In the genomic region with DNA sequence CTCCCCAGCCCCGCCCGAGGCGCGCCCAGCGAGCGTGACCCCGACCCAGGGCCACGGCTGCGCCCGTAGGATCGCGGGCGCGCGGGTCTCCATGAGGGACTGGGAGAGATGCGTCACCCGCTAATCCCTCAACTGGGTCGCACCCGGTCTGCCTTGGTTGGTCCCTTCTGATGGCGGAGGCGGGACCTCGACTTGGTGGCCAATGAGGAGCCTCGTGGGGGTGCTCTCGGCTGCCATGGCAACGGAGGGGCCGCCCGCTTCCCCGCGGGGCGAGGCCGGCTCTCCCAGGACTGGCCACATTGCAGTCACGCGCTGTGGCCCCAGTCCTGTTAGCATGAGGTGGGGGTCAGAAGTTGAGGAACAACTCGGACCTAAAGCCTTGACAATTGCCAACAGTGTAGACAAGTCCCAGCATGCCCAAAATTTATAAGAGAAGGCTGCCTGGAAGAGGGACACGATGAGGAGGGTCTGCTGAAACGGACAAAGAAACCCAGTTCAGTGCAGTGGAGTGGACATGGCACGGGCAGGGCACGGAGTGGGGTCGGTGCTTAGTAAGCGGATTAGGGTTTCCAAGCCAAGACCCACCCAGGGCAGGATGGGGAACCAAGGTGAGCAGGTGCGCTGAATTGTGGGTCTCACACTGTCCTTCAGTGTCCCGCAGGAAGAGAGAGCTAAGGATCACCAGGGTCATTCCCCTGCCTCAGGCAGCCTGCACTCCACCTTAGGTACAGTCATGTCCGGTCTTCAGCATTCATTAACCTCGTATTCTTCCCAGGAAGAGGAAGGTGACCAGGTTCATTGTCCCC, we compare ENCODE assay signal across 1 cellular context.
TF ChIP-seq lines count a peak whose summit lies in the region.

No MANE protein-coding gene starts in this region.

TF ChIP-seq in GM12878, 131 proteins besides CTCF, POLR2A, EP300 and RAD21 (continued from another document):
- TF ChIP-seq, protein P1, sequence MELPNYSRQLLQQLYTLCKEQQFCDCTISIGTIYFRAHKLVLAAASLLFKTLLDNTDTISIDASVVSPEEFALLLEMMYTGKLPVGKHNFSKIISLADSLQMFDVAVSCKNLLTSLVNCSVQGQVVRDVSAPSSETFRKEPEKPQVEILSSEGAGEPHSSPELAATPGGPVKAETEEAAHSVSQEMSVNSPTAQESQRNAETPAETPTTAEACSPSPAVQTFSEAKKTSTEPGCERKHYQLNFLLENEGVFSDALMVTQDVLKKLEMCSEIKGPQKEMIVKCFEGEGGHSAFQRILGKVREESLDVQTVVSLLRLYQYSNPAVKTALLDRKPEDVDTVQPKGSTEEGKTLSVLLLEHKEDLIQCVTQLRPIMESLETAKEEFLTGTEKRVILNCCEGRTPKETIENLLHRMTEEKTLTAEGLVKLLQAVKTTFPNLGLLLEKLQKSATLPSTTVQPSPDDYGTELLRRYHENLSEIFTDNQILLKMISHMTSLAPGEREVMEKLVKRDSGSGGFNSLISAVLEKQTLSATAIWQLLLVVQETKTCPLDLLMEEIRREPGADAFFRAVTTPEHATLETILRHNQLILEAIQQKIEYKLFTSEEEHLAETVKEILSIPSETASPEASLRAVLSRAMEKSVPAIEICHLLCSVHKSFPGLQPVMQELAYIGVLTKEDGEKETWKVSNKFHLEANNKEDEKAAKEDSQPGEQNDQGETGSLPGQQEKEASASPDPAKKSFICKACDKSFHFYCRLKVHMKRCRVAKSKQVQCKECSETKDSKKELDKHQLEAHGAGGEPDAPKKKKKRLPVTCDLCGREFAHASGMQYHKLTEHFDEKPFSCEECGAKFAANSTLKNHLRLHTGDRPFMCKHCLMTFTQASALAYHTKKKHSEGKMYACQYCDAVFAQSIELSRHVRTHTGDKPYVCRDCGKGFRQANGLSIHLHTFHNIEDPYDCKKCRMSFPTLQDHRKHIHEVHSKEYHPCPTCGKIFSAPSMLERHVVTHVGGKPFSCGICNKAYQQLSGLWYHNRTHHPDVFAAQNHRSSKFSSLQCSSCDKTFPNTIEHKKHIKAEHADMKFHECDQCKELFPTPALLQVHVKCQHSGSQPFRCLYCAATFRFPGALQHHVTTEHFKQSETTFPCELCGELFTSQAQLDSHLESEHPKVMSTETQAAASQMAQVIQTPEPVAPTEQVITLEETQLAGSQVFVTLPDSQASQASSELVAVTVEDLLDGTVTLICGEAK (IDR thresholded peaks at IDR 0.05; ENCODE audit: borderline replicate concordance): peak; percentile 34; the same call in 1 of the 2 replicates
- TF ChIP-seq, protein P2, sequence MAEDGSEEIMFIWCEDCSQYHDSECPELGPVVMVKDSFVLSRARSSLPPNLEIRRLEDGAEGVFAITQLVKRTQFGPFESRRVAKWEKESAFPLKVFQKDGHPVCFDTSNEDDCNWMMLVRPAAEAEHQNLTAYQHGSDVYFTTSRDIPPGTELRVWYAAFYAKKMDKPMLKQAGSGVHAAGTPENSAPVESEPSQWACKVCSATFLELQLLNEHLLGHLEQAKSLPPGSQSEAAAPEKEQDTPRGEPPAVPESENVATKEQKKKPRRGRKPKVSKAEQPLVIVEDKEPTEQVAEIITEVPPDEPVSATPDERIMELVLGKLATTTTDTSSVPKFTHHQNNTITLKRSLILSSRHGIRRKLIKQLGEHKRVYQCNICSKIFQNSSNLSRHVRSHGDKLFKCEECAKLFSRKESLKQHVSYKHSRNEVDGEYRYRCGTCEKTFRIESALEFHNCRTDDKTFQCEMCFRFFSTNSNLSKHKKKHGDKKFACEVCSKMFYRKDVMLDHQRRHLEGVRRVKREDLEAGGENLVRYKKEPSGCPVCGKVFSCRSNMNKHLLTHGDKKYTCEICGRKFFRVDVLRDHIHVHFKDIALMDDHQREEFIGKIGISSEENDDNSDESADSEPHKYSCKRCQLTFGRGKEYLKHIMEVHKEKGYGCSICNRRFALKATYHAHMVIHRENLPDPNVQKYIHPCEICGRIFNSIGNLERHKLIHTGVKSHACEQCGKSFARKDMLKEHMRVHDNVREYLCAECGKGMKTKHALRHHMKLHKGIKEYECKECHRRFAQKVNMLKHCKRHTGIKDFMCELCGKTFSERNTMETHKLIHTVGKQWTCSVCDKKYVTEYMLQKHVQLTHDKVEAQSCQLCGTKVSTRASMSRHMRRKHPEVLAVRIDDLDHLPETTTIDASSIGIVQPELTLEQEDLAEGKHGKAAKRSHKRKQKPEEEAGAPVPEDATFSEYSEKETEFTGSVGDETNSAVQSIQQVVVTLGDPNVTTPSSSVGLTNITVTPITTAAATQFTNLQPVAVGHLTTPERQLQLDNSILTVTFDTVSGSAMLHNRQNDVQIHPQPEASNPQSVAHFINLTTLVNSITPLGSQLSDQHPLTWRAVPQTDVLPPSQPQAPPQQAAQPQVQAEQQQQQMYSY (CRISPR knock-in tag; IDR thresholded peaks at IDR 0.05): peak; percentile 42; the same call in 1 of the 2 replicates
- TF ChIP-seq, protein P3, sequence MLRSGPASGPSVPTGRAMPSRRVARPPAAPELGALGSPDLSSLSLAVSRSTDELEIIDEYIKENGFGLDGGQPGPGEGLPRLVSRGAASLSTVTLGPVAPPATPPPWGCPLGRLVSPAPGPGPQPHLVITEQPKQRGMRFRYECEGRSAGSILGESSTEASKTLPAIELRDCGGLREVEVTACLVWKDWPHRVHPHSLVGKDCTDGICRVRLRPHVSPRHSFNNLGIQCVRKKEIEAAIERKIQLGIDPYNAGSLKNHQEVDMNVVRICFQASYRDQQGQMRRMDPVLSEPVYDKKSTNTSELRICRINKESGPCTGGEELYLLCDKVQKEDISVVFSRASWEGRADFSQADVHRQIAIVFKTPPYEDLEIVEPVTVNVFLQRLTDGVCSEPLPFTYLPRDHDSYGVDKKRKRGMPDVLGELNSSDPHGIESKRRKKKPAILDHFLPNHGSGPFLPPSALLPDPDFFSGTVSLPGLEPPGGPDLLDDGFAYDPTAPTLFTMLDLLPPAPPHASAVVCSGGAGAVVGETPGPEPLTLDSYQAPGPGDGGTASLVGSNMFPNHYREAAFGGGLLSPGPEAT (IDR thresholded peaks at IDR 0.05; ENCODE audit: low read depth): no peak
- TF ChIP-seq, protein P4, sequence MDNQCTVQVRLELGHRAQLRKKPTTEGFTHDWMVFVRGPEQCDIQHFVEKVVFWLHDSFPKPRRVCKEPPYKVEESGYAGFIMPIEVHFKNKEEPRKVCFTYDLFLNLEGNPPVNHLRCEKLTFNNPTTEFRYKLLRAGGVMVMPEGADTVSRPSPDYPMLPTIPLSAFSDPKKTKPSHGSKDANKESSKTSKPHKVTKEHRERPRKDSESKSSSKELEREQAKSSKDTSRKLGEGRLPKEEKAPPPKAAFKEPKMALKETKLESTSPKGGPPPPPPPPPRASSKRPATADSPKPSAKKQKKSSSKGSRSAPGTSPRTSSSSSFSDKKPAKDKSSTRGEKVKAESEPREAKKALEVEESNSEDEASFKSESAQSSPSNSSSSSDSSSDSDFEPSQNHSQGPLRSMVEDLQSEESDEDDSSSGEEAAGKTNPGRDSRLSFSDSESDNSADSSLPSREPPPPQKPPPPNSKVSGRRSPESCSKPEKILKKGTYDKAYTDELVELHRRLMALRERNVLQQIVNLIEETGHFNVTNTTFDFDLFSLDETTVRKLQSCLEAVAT (IDR thresholded peaks at IDR 0.05): peak; percentile 35; the same call in 1 of the 2 replicates
- TF ChIP-seq, protein P5, sequence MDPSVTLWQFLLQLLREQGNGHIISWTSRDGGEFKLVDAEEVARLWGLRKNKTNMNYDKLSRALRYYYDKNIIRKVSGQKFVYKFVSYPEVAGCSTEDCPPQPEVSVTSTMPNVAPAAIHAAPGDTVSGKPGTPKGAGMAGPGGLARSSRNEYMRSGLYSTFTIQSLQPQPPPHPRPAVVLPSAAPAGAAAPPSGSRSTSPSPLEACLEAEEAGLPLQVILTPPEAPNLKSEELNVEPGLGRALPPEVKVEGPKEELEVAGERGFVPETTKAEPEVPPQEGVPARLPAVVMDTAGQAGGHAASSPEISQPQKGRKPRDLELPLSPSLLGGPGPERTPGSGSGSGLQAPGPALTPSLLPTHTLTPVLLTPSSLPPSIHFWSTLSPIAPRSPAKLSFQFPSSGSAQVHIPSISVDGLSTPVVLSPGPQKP (IDR thresholded peaks at IDR 0.05; ENCODE audit: low read depth, low read length): no peak
- TF ChIP-seq, protein P6, sequence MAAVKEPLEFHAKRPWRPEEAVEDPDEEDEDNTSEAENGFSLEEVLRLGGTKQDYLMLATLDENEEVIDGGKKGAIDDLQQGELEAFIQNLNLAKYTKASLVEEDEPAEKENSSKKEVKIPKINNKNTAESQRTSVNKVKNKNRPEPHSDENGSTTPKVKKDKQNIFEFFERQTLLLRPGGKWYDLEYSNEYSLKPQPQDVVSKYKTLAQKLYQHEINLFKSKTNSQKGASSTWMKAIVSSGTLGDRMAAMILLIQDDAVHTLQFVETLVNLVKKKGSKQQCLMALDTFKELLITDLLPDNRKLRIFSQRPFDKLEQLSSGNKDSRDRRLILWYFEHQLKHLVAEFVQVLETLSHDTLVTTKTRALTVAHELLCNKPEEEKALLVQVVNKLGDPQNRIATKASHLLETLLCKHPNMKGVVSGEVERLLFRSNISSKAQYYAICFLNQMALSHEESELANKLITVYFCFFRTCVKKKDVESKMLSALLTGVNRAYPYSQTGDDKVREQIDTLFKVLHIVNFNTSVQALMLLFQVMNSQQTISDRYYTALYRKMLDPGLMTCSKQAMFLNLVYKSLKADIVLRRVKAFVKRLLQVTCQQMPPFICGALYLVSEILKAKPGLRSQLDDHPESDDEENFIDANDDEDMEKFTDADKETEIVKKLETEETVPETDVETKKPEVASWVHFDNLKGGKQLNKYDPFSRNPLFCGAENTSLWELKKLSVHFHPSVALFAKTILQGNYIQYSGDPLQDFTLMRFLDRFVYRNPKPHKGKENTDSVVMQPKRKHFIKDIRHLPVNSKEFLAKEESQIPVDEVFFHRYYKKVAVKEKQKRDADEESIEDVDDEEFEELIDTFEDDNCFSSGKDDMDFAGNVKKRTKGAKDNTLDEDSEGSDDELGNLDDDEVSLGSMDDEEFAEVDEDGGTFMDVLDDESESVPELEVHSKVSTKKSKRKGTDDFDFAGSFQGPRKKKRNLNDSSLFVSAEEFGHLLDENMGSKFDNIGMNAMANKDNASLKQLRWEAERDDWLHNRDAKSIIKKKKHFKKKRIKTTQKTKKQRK (IDR thresholded peaks at IDR 0.05; ENCODE audit: low read depth, low read length): no peak; the same call in 1 of the 2 replicates
- peak; percentile 67; the same call in 1 of the 2 replicates for TF ChIP-seq YY1 (IDR thresholded peaks at IDR 0.05; ENCODE audit: low read depth, low read length)
- TF ChIP-seq, protein P7, sequence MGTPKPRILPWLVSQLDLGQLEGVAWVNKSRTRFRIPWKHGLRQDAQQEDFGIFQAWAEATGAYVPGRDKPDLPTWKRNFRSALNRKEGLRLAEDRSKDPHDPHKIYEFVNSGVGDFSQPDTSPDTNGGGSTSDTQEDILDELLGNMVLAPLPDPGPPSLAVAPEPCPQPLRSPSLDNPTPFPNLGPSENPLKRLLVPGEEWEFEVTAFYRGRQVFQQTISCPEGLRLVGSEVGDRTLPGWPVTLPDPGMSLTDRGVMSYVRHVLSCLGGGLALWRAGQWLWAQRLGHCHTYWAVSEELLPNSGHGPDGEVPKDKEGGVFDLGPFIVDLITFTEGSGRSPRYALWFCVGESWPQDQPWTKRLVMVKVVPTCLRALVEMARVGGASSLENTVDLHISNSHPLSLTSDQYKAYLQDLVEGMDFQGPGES (IDR thresholded peaks at IDR 0.05): peak; percentile 78
- TF ChIP-seq NFYA (IDR thresholded peaks at IDR 0.05; ENCODE audit: borderline replicate concordance, low read depth, low read length): no peak; the same call in 1 of the 2 replicates
- TF ChIP-seq KAT2A (conservative IDR thresholded peaks at IDR 0.05; ENCODE audit: control insufficient read depth, low read depth, low read length): no peak
- TF ChIP-seq BMI1 (IDR thresholded peaks at IDR 0.05; ENCODE audit: borderline replicate concordance): peak; percentile 99
- peak; percentile 56; the same call in 1 of the 2 replicates for TF ChIP-seq RFX5 (IDR thresholded peaks at IDR 0.05; ENCODE audit: low read depth, low read length)
- TF ChIP-seq SMARCA5 (IDR thresholded peaks at IDR 0.05): peak; percentile 17; the same call in 1 of the 2 replicates
- TF ChIP-seq BHLHE40 (IDR thresholded peaks at IDR 0.05; ENCODE audit: borderline replicate concordance in 1 of 2, low read depth in 2 of 2, low read length in 1 of 2): peak; percentile 82 to 88; a peak in 3 of 4 replicates
- TF ChIP-seq, protein P8, sequence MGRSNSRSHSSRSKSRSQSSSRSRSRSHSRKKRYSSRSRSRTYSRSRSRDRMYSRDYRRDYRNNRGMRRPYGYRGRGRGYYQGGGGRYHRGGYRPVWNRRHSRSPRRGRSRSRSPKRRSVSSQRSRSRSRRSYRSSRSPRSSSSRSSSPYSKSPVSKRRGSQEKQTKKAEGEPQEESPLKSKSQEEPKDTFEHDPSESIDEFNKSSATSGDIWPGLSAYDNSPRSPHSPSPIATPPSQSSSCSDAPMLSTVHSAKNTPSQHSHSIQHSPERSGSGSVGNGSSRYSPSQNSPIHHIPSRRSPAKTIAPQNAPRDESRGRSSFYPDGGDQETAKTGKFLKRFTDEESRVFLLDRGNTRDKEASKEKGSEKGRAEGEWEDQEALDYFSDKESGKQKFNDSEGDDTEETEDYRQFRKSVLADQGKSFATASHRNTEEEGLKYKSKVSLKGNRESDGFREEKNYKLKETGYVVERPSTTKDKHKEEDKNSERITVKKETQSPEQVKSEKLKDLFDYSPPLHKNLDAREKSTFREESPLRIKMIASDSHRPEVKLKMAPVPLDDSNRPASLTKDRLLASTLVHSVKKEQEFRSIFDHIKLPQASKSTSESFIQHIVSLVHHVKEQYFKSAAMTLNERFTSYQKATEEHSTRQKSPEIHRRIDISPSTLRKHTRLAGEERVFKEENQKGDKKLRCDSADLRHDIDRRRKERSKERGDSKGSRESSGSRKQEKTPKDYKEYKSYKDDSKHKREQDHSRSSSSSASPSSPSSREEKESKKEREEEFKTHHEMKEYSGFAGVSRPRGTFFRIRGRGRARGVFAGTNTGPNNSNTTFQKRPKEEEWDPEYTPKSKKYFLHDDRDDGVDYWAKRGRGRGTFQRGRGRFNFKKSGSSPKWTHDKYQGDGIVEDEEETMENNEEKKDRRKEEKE (IDR thresholded peaks at IDR 0.05): no peak
- TF ChIP-seq TAF1 (IDR thresholded peaks at IDR 0.05; ENCODE audit: borderline replicate concordance, low read depth, low read length): 0 out of 2 replicates have a peak, but pooled peaks have one; percentile 74
TF ChIP-seq in GM12878: peak in this region for 33.
